1 cellular context compared by ENCODE assay signal in genomic region chr19:47754206-47755064, GRCh38.
A peak's percentile ranks its signal among the peaks of the same experiment; 100 is the strongest.
TF ChIP-seq lines count a peak whose summit lies in the region.

No MANE protein-coding gene starts in this region.

TF ChIP-seq in K562, 482 proteins besides CTCF, POLR2A, EP300 and RAD21:
- TF ChIP-seq RBFOX2 (IDR thresholded peaks at IDR 0.05; ENCODE audit: low read depth, low read length) (peak; percentile 51), POLR2G (IDR thresholded peaks at IDR 0.05; ENCODE audit: low read depth, low read length) (peak; percentile 44), PTTG1 (tag; IDR thresholded peaks at IDR 0.05; ENCODE audit: low read depth) (no peak)
